In genomic region chr7:5578441-5579024, GRCh38 we compare ENCODE assay signal across 1 cellular context.
TF ChIP-seq lines count a peak whose summit lies in the region.

No MANE protein-coding gene starts in this region.

TF ChIP-seq in K562, 482 proteins besides CTCF, POLR2A, EP300 and RAD21 (continues in another document):
- peak; percentile 35; the same call in 1 of the 2 replicates for TF ChIP-seq LEF1 (IDR thresholded peaks at IDR 0.05)
- TF ChIP-seq ZNF766 (CRISPR knock-in tag; conservative IDR thresholded peaks at IDR 0.05): 0 out of 2 replicates have a peak, but pooled peaks have one; percentile 24
- 0 out of 2 replicates have a peak, but pooled peaks have one; percentile 53 for TF ChIP-seq NFRKB (IDR thresholded peaks at IDR 0.05; ENCODE audit: low read depth)
- TF ChIP-seq SOX6 (IDR thresholded peaks at IDR 0.05): peak; percentile 30; the same call in 1 of the 2 replicates
- TF ChIP-seq NR3C1 (CRISPR knock-in tag; IDR thresholded peaks at IDR 0.05): no peak
- 0 out of 4 replicates have a peak, but pooled peaks of 1 of the 2 experiments have one; percentile 17 for TF ChIP-seq ZNF639 (CRISPR knock-in tag; conservative IDR thresholded peaks at IDR 0.05 in 1 of 2, IDR thresholded peaks at IDR 0.05 in 1 of 2)
- no peak for TF ChIP-seq ZFP1 (CRISPR knock-in tag; IDR thresholded peaks at IDR 0.05)
- no peak for TF ChIP-seq ZNF253 (CRISPR knock-in tag; conservative IDR thresholded peaks at IDR 0.05)
- TF ChIP-seq ZFX (CRISPR knock-in tag; IDR thresholded peaks at IDR 0.05): peak; percentile 31; the same call in 1 of the 2 replicates
- TF ChIP-seq TBP (optimal IDR thresholded peaks at IDR 0.05; ENCODE audit: low read depth, low read length): no peak
- TF ChIP-seq TAF7 (tag; IDR thresholded peaks at IDR 0.05): no peak
- TF ChIP-seq SMARCE1 (IDR thresholded peaks at IDR 0.05): peak; percentile 60; the same call in 1 of the 2 replicates
- 0 out of 2 replicates have a peak, but pooled peaks have one; percentile 40 for TF ChIP-seq PTTG1 (tag; IDR thresholded peaks at IDR 0.05; ENCODE audit: low read depth)
- no peak for TF ChIP-seq PBX2 (CRISPR knock-in tag; IDR thresholded peaks at IDR 0.05; ENCODE audit: low read depth)
- peak; percentile 23; the same call in 1 of the 2 replicates for TF ChIP-seq PBX2 (tag; conservative IDR thresholded peaks at IDR 0.05; ENCODE audit: low read depth)
- TF ChIP-seq ZNF592 (IDR thresholded peaks at IDR 0.05): peak; percentile 23; the same call in 1 of the 2 replicates
- TF ChIP-seq RBM15 (IDR thresholded peaks at IDR 0.05; ENCODE audit: insufficient read depth, low read length): no peak
- TF ChIP-seq FOSL1 (tag; conservative IDR thresholded peaks at IDR 0.05): 0 out of 2 replicates have a peak, but pooled peaks have one; percentile 32
- TF ChIP-seq THAP7 (CRISPR knock-in tag; IDR thresholded peaks at IDR 0.05): no peak
- TF ChIP-seq GABPB1 (CRISPR knock-in tag; IDR thresholded peaks at IDR 0.05): no peak
- no peak for TF ChIP-seq FIP1L1 (IDR thresholded peaks at IDR 0.05; ENCODE audit: low read depth, low read length, poor library complexity, severe bottlenecking)
- TF ChIP-seq ZNF518B (CRISPR knock-in tag; IDR thresholded peaks at IDR 0.05): no peak
- no peak for TF ChIP-seq NFATC3 (IDR thresholded peaks at IDR 0.05)
- TF ChIP-seq MBD2 (IDR thresholded peaks at IDR 0.05; ENCODE audit: borderline replicate concordance, low read depth): no peak
- TF ChIP-seq ZBTB33 (CRISPR knock-in tag; IDR thresholded peaks at IDR 0.05): peak; percentile 13; the same call in 1 of the 2 replicates
- TF ChIP-seq CBX2 (IDR thresholded peaks at IDR 0.05; ENCODE audit: insufficient read depth, low read length, poor library complexity, severe bottlenecking): no peak
- no peak for TF ChIP-seq ZBTB1 (CRISPR knock-in tag; IDR thresholded peaks at IDR 0.05; ENCODE audit: borderline replicate concordance, low read depth)
- TF ChIP-seq FOXK1 (CRISPR knock-in tag; IDR thresholded peaks at IDR 0.05; ENCODE audit: borderline replicate concordance): no peak
- peak; percentile 33; the same call in 1 of the 2 replicates for TF ChIP-seq ESRRA (IDR thresholded peaks at IDR 0.05; ENCODE audit: borderline replicate concordance, low read depth)
- TF ChIP-seq SMARCA4 (IDR thresholded peaks at IDR 0.05): peak; percentile 66; the same call in 1 of the 2 replicates
- no peak for TF ChIP-seq ZNF146 (CRISPR knock-in tag; IDR thresholded peaks at IDR 0.05; ENCODE audit: unreplicated experiment)
- TF ChIP-seq SMARCA5 (IDR thresholded peaks at IDR 0.05): no peak
- peak; percentile 33; the same call in 1 of the 2 replicates for TF ChIP-seq MTA1 (IDR thresholded peaks at IDR 0.05; ENCODE audit: borderline replicate concordance)
- TF ChIP-seq ZNF143 (CRISPR knock-in tag; IDR thresholded peaks at IDR 0.05): no peak
- no peak for TF ChIP-seq POLR3G (IDR thresholded peaks at IDR 0.05; ENCODE audit: extremely low read depth, insufficient read length, insufficient replicate concordance)
- no peak for TF ChIP-seq ZNF318 (IDR thresholded peaks at IDR 0.05; ENCODE audit: borderline replicate concordance in 1 of 2, low read depth in 1 of 2)
- TF ChIP-seq ARID1B (IDR thresholded peaks at IDR 0.05): peak; percentile 55
